In the genomic region with DNA sequence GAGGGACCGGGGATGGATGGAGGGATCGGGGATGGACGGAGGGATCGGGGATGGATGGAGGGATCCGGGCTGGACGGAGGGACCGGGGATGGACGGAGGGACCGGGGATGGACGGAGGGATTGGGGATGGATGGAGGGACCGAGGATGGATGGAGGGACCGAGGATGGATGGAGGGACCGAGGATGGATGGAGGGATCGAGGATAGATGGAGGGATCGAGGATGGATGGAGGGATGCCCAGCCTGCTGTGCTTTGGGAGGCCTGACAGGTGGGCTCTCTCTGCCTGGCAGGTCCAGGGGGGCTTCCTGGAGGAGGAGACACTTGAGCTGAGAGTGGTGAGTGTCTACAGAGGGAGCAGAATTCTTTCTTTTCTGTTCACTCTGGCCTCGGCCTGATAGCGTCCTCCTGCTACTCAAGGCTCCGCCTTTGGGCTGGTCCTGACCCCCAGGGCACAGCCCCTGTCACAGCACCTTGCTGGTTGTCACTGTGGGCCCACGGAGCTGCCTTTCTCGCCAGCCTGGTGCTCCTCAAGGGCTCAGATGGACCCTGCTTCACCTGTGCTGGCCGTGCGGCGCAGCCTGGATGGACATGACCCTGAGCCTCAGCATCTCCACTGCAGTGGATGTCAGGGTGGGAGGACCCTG, we compare ENCODE assay signal across 1 cellular context.
TF ChIP-seq lines count a peak whose summit lies in the region.

No MANE protein-coding gene starts in this region.

TF ChIP-seq in H1, 55 proteins besides CTCF, POLR2A, EP300 and RAD21:
- TF ChIP-seq CHD2 (IDR thresholded peaks at IDR 0.05; ENCODE audit: low read length), result no peak
- no peak for TF ChIP-seq HDAC6 (IDR thresholded peaks at IDR 0.05; ENCODE audit: low read depth, low read length)
